In genomic region chr21:43789276-43790052, GRCh38 we compare ENCODE assay signal across 8 cellular contexts. TPM values are rescaled to one million over a fixed set of nuclear protein-coding genes. Genes with fewer than 3 reads are reported as not detected.
A peak's percentile ranks its signal among the peaks of the same experiment; 100 is the strongest.
DNase-seq lines count a peak whose midpoint lies in the region; TF ChIP-seq lines count a peak whose summit lies in the region.

Gene RRP1 (plus strand): TSS chr21:43789577. CDS start chr21:43789630, 53 bp downstream.

- no peaks in the 10 kb centered on the region for H3K27me3 ChIP-seq in SJSA1 (replicated peaks)
- H3K27me3 ChIP-seq in neutrophil = no peaks in the 10 kb centered on the region

- H3K4me3 ChIP-seq in SJSA1 = peak within 1 kb of the TSS; percentile 87
- peak within 1 kb of the TSS; percentile 82 to 89 for H3K4me3 ChIP-seq in neutrophil (ENCODE audit: low read depth in 1 of 2, low read length in 1 of 2)

- peak within 1 kb of the TSS; percentile 25 for H3K27ac ChIP-seq in SJSA1
- peak within 1 kb of the TSS; percentile 79 for H3K27ac ChIP-seq in neutrophil

- peak; percentile 78 for DNase-seq in GM04504 (ENCODE audit: low read depth)
- peak; percentile 100 for DNase-seq in HEK293T (ENCODE audit: extremely low spot score)
- DNase-seq in MV-4-11 (lab: John Stamatoyannopoulos, UW) = peak; percentile 81
- DNase-seq in SJSA1 (ENCODE audit: low read depth in 1 of 2, low spot score in 2 of 2) = peak; percentile 87 to 96
- peak; percentile 87 to 96 (median 92) for DNase-seq in activated naive CD4-positive, alpha-beta T cell (lab: John Stamatoyannopoulos, UW)
- peak; percentile 81 for DNase-seq in foreskin melanocyte

- POLR2A ChIA-PET in HEK293T (lab: Yijun Ruan, JAX) = interaction anchor here (0.8 to 2.2 kb wide), 12 partner anchors 9 to 192 kb away, joined by 3 to 14 read pairs (median 3); no protein-coding TSS in a partner anchor

- H3K36me3 ChIP-seq in SJSA1 = peaks cover 44% of the 10 kb centered on the region
- H3K36me3 ChIP-seq in neutrophil = peaks cover 18% of the 10 kb centered on the region

- H3K9me3 ChIP-seq in SJSA1 (replicated peaks) (no peaks in the 10 kb centered on the region), neutrophil (no peaks in the 10 kb centered on the region)

- peak; percentile 100 for TF ChIP-seq CTCF in neutrophil (IDR thresholded peaks at IDR 0.05)
- no peak for TF ChIP-seq CTCF in subcutaneous adipose tissue (IDR thresholded peaks at IDR 0.05; ENCODE audit: low read depth)

- CTCF ChIA-PET in HEK293T (lab: Yijun Ruan, JAX) = interaction anchor here (0.6 to 2.8 kb wide), 6 partner anchors 18 to 280 kb away, joined by 3 to 12 read pairs (median 3); no protein-coding TSS in a partner anchor

- H3K4me1 ChIP-seq in SJSA1 (replicated peaks) (peaks cover 7% of the 10 kb centered on the region), neutrophil (ENCODE audit: control insufficient read depth in 1 of 2, insufficient read depth in 1 of 2, low read depth in 1 of 2, low read length in 1 of 2) (peaks cover 12 to 21% of the 10 kb centered on the region in 2 experiments)

TF ChIP-seq in HEK293T, 16 proteins besides CTCF, POLR2A, EP300 and RAD21:
- TF ChIP-seq ZNF384 (IDR thresholded peaks at IDR 0.05) = no peak
- TF ChIP-seq PKNOX1 (IDR thresholded peaks at IDR 0.05) = no peak
- no peak for TF ChIP-seq HDGF (IDR thresholded peaks at IDR 0.05; ENCODE audit: borderline replicate concordance)
- TF ChIP-seq CTBP1 (IDR thresholded peaks at IDR 0.05; ENCODE audit: borderline replicate concordance) = no peak
- peak; percentile 88 for TF ChIP-seq ARNT (IDR thresholded peaks at IDR 0.05)
- TF ChIP-seq L3MBTL2 (conservative IDR thresholded peaks at IDR 0.05) = peak; percentile 68
- no peak for TF ChIP-seq BHLHE40 (IDR thresholded peaks at IDR 0.05; ENCODE audit: borderline replicate concordance)
- TF ChIP-seq LEF1 (IDR thresholded peaks at IDR 0.05; ENCODE audit: borderline replicate concordance) = peak; percentile 78; the same call in 1 of the 2 replicates

RNA-seq across cellular contexts. Expression of gene RRP1, which starts in this region (rescaled TPM):
- 29.2 and 30.4 TPM in 2 replicates for total RNA-seq in SJSA1 (2014; rRNA removed; shearing (Covaris generic))
- 10 to 100 TPM in 3 of 4 donors, 1 to 10 TPM in 1; 8.2 to 21.4 (median 17.0) TPM for total RNA-seq in subcutaneous adipose tissue

Comparison
In these comparisons a context has a peak if more than half of its experiments do, and no peak if none do; other contexts are left out.
1. Peak in every context shown above with its lines: DNase-seq, H3K4me3 ChIP-seq and H3K27ac ChIP-seq.